9 cellular contexts compared by ENCODE assay signal in genomic region chr7:37732253-37732652, GRCh38. TPM values are rescaled to one million over a fixed set of nuclear protein-coding genes. Genes with fewer than 3 reads are reported as not detected.
DNase-seq lines count a peak whose midpoint lies in the region; ATAC-seq and TF ChIP-seq lines count a peak whose summit lies in the region.
"Had no signal": no experiment of that assay in that cellular context is flagged by ENCODE, and none has a peak within 500 bp of the region (broad histone marks: within the 10 kb centered on the region; RNA-seq: fewer than 3 reads in every experiment).

No MANE protein-coding gene starts in this region.

- no peak overlapping the region for H3K4me3 ChIP-seq in HEK293 (ENCODE audit: low read depth, low read length)
- no peak overlapping the region for H3K4me3 ChIP-seq in colonic mucosa
- H3K4me3 ChIP-seq in coronary artery = no peak overlapping the region
- H3K4me3 ChIP-seq: skin epidermis had no signal

- no peaks in the 10 kb centered on the region for H3K27me3 ChIP-seq in colonic mucosa

- no peaks in the 10 kb centered on the region for H3K4me1 ChIP-seq in HEK293 (ENCODE audit: control insufficient read depth, insufficient read depth, low read length)
- H3K4me1 ChIP-seq in colonic mucosa = no peaks in the 10 kb centered on the region

- ATAC-seq in GM18858 (IDR thresholded peaks at IDR 0.05; ENCODE audit: unreplicated experiment) = no peak

- H3K27ac ChIP-seq in HEK293 (ENCODE audit: extremely low read depth, low read depth, low read length) (no peak overlapping the region), colonic mucosa (no peak overlapping the region), coronary artery (no peak overlapping the region)

- CTCF ChIA-PET in HEK293 (lab: Yijun Ruan, JAX) = interaction anchor here (0.5 to 2.1 kb wide), 30 partner anchors 8 to 1380 kb away, joined by 3 to 11 read pairs (median 3); no protein-coding TSS in a partner anchor

- TF ChIP-seq CTCF in HEK293 (tag by site-specific recombination; IDR thresholded peaks at IDR 0.05) = peak; percentile 46; the same call in 1 of the 2 replicates
- TF ChIP-seq CTCF in colonic mucosa (IDR thresholded peaks at IDR 0.05) = no peak
- no peak for TF ChIP-seq CTCF in coronary artery (IDR thresholded peaks at IDR 0.05)

- intact Hi-C loops in colonic mucosa (cut with DNase I) = no loop called here

- POLR2A ChIA-PET in HEK293 (lab: Yijun Ruan, JAX) = no interaction called here

- DNase-seq in activated CD4-positive, alpha-beta T cell treated with anti-CD3 and anti-CD28 coated beads for 48 hours = peak; percentile 41
- no peak for DNase-seq in activated CD4-positive, alpha-beta T cell treated with anti-CD3 and anti-CD28 coated beads for 4 hours
- DNase-seq in NCI-H526 (lab: John Stamatoyannopoulos, UW) (peak; percentile 50 to 80), colonic mucosa (peak; percentile 24), midbrain (lab: John Stamatoyannopoulos, UW) (peak; percentile 14), coronary artery (ENCODE audit: low spot score) (no peak)

- no peaks in the 10 kb centered on the region for H3K9me3 ChIP-seq in HEK293 (ENCODE audit: control insufficient read depth, insufficient read depth, low read depth, low read length)
- no peaks in the 10 kb centered on the region for H3K9me3 ChIP-seq in colonic mucosa

- H3K9ac ChIP-seq in colonic mucosa (ENCODE audit: low read depth in 2 of 2, low read length in 2 of 2) = no peak overlapping the region

- H3K36me3 ChIP-seq in HEK293 (ENCODE audit: control insufficient read depth in 2 of 2, insufficient read depth in 1 of 2, low read length in 2 of 2) (no peaks in the 10 kb centered on the region), colonic mucosa (no peaks in the 10 kb centered on the region)

TF ChIP-seq in HEK293, 187 proteins besides CTCF, POLR2A, EP300 and RAD21:
- no peak for TF ChIP-seq ZNF114 (tag by site-specific recombination; IDR thresholded peaks at IDR 0.05)
- no peak for TF ChIP-seq ZNF514 (tag by site-specific recombination; IDR thresholded peaks at IDR 0.05)
- TF ChIP-seq ZNF121 (tag by site-specific recombination; IDR thresholded peaks at IDR 0.05) = no peak
- TF ChIP-seq ZNF585B (tag by site-specific recombination; IDR thresholded peaks at IDR 0.05) = no peak
- TF ChIP-seq ZNF561 (tag by site-specific recombination; IDR thresholded peaks at IDR 0.05; ENCODE audit: borderline replicate concordance) = no peak
- no peak for TF ChIP-seq ZNF24 (tag by site-specific recombination; IDR thresholded peaks at IDR 0.05)
- no peak for TF ChIP-seq ZNF404 (tag by site-specific recombination; IDR thresholded peaks at IDR 0.05)
- peak; percentile 63 for TF ChIP-seq ZNF654 (tag by site-specific recombination; IDR thresholded peaks at IDR 0.05; ENCODE audit: low read depth)
- TF ChIP-seq PATZ1 (tag by site-specific recombination; IDR thresholded peaks at IDR 0.05) = 0 out of 2 replicates have a peak, but pooled peaks have one; percentile 38
- TF ChIP-seq ZNF157 (tag by site-specific recombination; IDR thresholded peaks at IDR 0.05) = no peak
- TF ChIP-seq ZNF366 (tag by site-specific recombination; conservative IDR thresholded peaks at IDR 0.05) = no peak
TF ChIP-seq in HEK293: peak in this region for 2.

RNA-seq across cellular contexts. Expression of gene GPR141, which starts 48.7 kb away (rescaled TPM):
- total RNA-seq in colonic mucosa = under 1 TPM; 0.40 to 0.58 TPM

Comparison
In these comparisons a context has a peak if more than half of its experiments do, and no peak if none do; other contexts are left out.
1. DNase-seq: peak in activated CD4-positive, alpha-beta T cell treated with anti-CD3 and anti-CD28 coated beads for 48 hours (single experiment), NCI-H526 (2 of 2), colonic mucosa (single experiment) and midbrain (single experiment); none in activated CD4-positive, alpha-beta T cell treated with anti-CD3 and anti-CD28 coated beads for 4 hours (0 of 2) and coronary artery (single experiment).